ENCODE assay signal across 37 cellular contexts in genomic region chr2:24280645-24281044, GRCh38.
DNase-seq lines count a peak whose midpoint lies in the region; ATAC-seq, FAIRE-seq and TF ChIP-seq lines count a peak whose summit lies in the region.
"Had no signal": no experiment of that assay in that cellular context is flagged by ENCODE, and none has a peak within 500 bp of the region (broad histone marks: within the 10 kb centered on the region; RNA-seq: fewer than 3 reads in every experiment).

No MANE protein-coding gene starts in this region.

- CTCF ChIA-PET in HepG2 (lab: Yijun Ruan, JAX; ENCODE audit: low intra/inter-chr PET ratio, low total read pairs) (no interaction called here), IMR-90 (lab: Yijun Ruan, JAX) (interaction anchor here (0.6 to 0.7 kb wide), 2 partner anchors 9 to 14 kb away, joined by 3 to 4 read pairs; no protein-coding TSS in a partner anchor), K562 (lab: Yijun Ruan, JAX; ENCODE audit: low intra/inter-chr PET ratio) (no interaction called here)
- CTCF ChIA-PET in activated CD4-positive, alpha-beta memory T cell treated with anti-CD3 and anti-CD28 coated beads for 36 hours (lab: Charles Lee), result no interaction called here

- H3K4me1 Mint-ChIP-seq in activated CD4-positive, alpha-beta memory T cell treated with anti-CD3 and anti-CD28 coated beads for 36 hours (ENCODE audit: low read depth), result no peaks in the 10 kb centered on the region

- FAIRE-seq in HepG2 (lab: Jason Lieb, UNC), result no peak
- no peak for FAIRE-seq in K562 (lab: Jason Lieb, UNC)
- FAIRE-seq: A204.1, A549, D721Med had no signal

- no peak overlapping the region for H3K18ac ChIP-seq in IMR-90 (ENCODE audit: low read depth, low read length)
- no peak overlapping the region for H3K18ac ChIP-seq in mesendoderm (ENCODE audit: low read length)

- intact Hi-C loops in HepG2 (cut with micrococcal nuclease; ENCODE audit: unreplicated experiment), result no loop called here
- intact Hi-C loops in right lobe of liver (cut with DNase I), result no loop called here
- intact Hi-C loops in IMR-90 (cut with micrococcal nuclease), result no loop called here
- intact Hi-C loops in K562 (cut with micrococcal nuclease), result no loop called here
- intact Hi-C loops in activated CD4-positive, alpha-beta memory T cell treated with anti-CD3 and anti-CD28 coated beads for 36 hours (cut with micrococcal nuclease), result no loop called here

- H3K36me3 Mint-ChIP-seq in activated CD4-positive, alpha-beta memory T cell treated with anti-CD3 and anti-CD28 coated beads for 36 hours, result peaks cover 3% of the 10 kb centered on the region

- no peaks in the 10 kb centered on the region for H3K9me3 ChIP-seq in HepG2 (ENCODE audit: low read length)
- no peaks in the 10 kb centered on the region for H3K9me3 ChIP-seq in right lobe of liver
- no peaks in the 10 kb centered on the region for H3K9me3 ChIP-seq in IMR-90 (ENCODE audit: control insufficient read depth, insufficient read depth, low read length)
- no peaks in the 10 kb centered on the region for H3K9me3 ChIP-seq in K562 (replicated peaks; ENCODE audit: control insufficient read depth, insufficient read depth, low read depth, low read length)
- H3K9me3 ChIP-seq: A549; BE2C; BLaER1; BLaER1 treated with 17β-estradiol and CSF1 and Interleukin-3, amounts not matched to agents 10 nM and 100 nM; Caco-2 had no signal

- H3K9ac ChIP-seq in HepG2 (ENCODE audit: insufficient read depth, low read depth, low read length), result no peak overlapping the region
- no peak overlapping the region for H3K9ac ChIP-seq in IMR-90 (ENCODE audit: low read depth, low read length)
- H3K9ac ChIP-seq in K562 (ENCODE audit: insufficient read depth in 1 of 2, low read depth in 2 of 2, low read length in 2 of 2), result no peak overlapping the region
- no peak overlapping the region for H3K9ac ChIP-seq in mesendoderm (ENCODE audit: low read length)
- H3K9ac ChIP-seq: BLaER1; BLaER1 treated with 17β-estradiol and CSF1 and Interleukin-3, amounts not matched to agents 10 nM and 100 nM had no signal

- H3K4me3 ChIP-seq in HepG2 (replicated peaks in 1 of 3; ENCODE audit: insufficient read depth in 1 of 3, low read depth in 2 of 3, low read length in 3 of 3), result no peak overlapping the region
- H3K4me3 ChIP-seq in right lobe of liver, result no peak overlapping the region
- H3K4me3 ChIP-seq in IMR-90 (ENCODE audit: insufficient read depth, low read depth, low read length), result no peak overlapping the region
- H3K4me3 ChIP-seq in K562, result no peak overlapping the region
- H3K4me3 ChIP-seq in mesendoderm (ENCODE audit: low read length), result no peak overlapping the region
- H3K4me3 ChIP-seq: A549; BLaER1; BLaER1 treated with 17β-estradiol and CSF1 and Interleukin-3, amounts not matched to agents 10 nM and 100 nM had no signal

- in situ Hi-C loops in HepG2 (cut with HindIII; ENCODE audit: extremely low pct_ligation_motif_present, low pct_unique_long_range_greater_than_20kb) (no loop called here), IMR-90 (cut with MboI; ENCODE audit: low sequenced_read_pairs) (no loop called here), K562 (cut with MboI) (no loop called here)

- H4K91ac ChIP-seq in IMR-90 (ENCODE audit: insufficient read depth, low read depth, low read length), result no peak overlapping the region

- H2AK9ac ChIP-seq in IMR-90 (replicated peaks; ENCODE audit: low read depth, low read length, poor library complexity), result no peak overlapping the region

- H4K8ac ChIP-seq in IMR-90 (ENCODE audit: low read depth in 2 of 2, low read length in 2 of 2) (no peak overlapping the region), mesendoderm (ENCODE audit: low read depth, low read length) (no peak overlapping the region)

- H3K4me3 Mint-ChIP-seq in activated CD4-positive, alpha-beta memory T cell treated with anti-CD3 and anti-CD28 coated beads for 36 hours, result no peak overlapping the region
- H3K4me3 Mint-ChIP-seq: B cell; CD14-positive monocyte; CD4-positive, alpha-beta memory T cell; CD4-positive, alpha-beta T cell; CD4-positive, CD25-positive, alpha-beta regulatory T cell; CD8-positive, alpha-beta memory T cell; CD8-positive, alpha-beta T cell had no signal

- 98% methylated on average over 2 of the region's 2 CpGs for WGBS in HepG2 (ENCODE audit: low lambda C conversion rate)
- 97% methylated on average over 2 of the region's 2 CpGs for WGBS in right lobe of liver (ENCODE audit: insufficient coverage, low coverage, low lambda C conversion rate, missing lambda C conversion rate)
- no CpG with 5 or more reads among the region's 2 CpGs for WGBS in IMR-90 (ENCODE audit: extremely low coverage in 2 of 2, insufficient read length in 1 of 2), 2 experiments
- 97% methylated on average over 2 of the region's 2 CpGs for WGBS in K562 (ENCODE audit: insufficient coverage, low coverage, missing lambda C conversion rate)
- 100% methylated on average over 1 of the region's 2 CpGs for WGBS in mesendoderm (ENCODE audit: extremely low coverage, insufficient coverage, low lambda C conversion rate)

- H2AK5ac ChIP-seq in IMR-90 (ENCODE audit: low read depth, low read length), result no peak overlapping the region
- H2AK5ac ChIP-seq in mesendoderm (ENCODE audit: low read length), result no peak overlapping the region

- no peak overlapping the region for H2BK15ac ChIP-seq in IMR-90 (ENCODE audit: low read depth, low read length)
- H2BK15ac ChIP-seq in mesendoderm (replicated peaks; ENCODE audit: low read depth), result no peak overlapping the region

- no peak overlapping the region for H3K4me2 ChIP-seq in HepG2 (ENCODE audit: low read depth, low read length)
- no peak overlapping the region for H3K4me2 ChIP-seq in IMR-90 (ENCODE audit: low read depth, low read length)
- no peak overlapping the region for H3K4me2 ChIP-seq in K562 (ENCODE audit: insufficient read depth, low read length)
- H3K4me2 ChIP-seq in mesendoderm (ENCODE audit: low read length), result no peak overlapping the region
- H3K4me2 ChIP-seq: A549; BLaER1; BLaER1 treated with 17β-estradiol and CSF1 and Interleukin-3, amounts not matched to agents 10 nM and 100 nM had no signal

- H3K27me3 Mint-ChIP-seq in activated CD4-positive, alpha-beta memory T cell treated with anti-CD3 and anti-CD28 coated beads for 36 hours, result no peaks in the 10 kb centered on the region
- H3K27me3 Mint-ChIP-seq: B cell; CD4-positive, alpha-beta memory T cell; CD4-positive, alpha-beta T cell; CD4-positive, CD25-positive, alpha-beta regulatory T cell; CD8-positive, alpha-beta memory T cell had no signal

- H3K4ac ChIP-seq in IMR-90 (ENCODE audit: low read depth, low read length) (no peak overlapping the region), mesendoderm (ENCODE audit: low read depth, low read length) (no peak overlapping the region)

- no peaks in the 10 kb centered on the region for H3K4me1 ChIP-seq in HepG2 (ENCODE audit: insufficient read depth, low read length)
- H3K4me1 ChIP-seq in right lobe of liver, result peaks cover 0 to 7% (median 3%) of the 10 kb centered on the region in 4 donors
- H3K4me1 ChIP-seq in IMR-90 (ENCODE audit: control insufficient read depth, insufficient read depth, low read length), result no peaks in the 10 kb centered on the region; the same call in 1 of the 2 replicates
- H3K4me1 ChIP-seq in K562 (replicated peaks in 1 of 2; ENCODE audit: control insufficient read depth in 2 of 2, insufficient read depth in 2 of 2, low read length in 2 of 2), result no peaks in the 10 kb centered on the region
- peaks cover 5% of the 10 kb centered on the region for H3K4me1 ChIP-seq in mesendoderm (ENCODE audit: control insufficient read depth, low read depth, low read length)
- H3K4me1 ChIP-seq: A549, BE2C, BLaER1 had no signal

- H3K27me3 ChIP-seq in HepG2 (ENCODE audit: control insufficient read depth in 1 of 2, insufficient read depth in 2 of 2, low read length in 2 of 2) (no peaks in the 10 kb centered on the region), right lobe of liver (no peaks in the 10 kb centered on the region), IMR-90 (ENCODE audit: control insufficient read depth, insufficient read depth, low read length) (no peaks in the 10 kb centered on the region), K562 (ENCODE audit: control insufficient read depth in 2 of 2, insufficient read depth in 2 of 2, low read length in 2 of 2) (no peaks in the 10 kb centered on the region), mesendoderm (ENCODE audit: insufficient read depth, low read length, poor library complexity) (no peaks in the 10 kb centered on the region)
- H3K27me3 ChIP-seq: BE2C; BLaER1; BLaER1 treated with 17β-estradiol and CSF1 and Interleukin-3, amounts not matched to agents 10 nM and 100 nM had no signal

- DNase-seq in HepG2 (ENCODE audit: low spot score) (no peak), right lobe of liver (no peak), IMR-90 (no peak), K562 (ENCODE audit: extremely low read depth in 1 of 4, low spot score in 3 of 4) (no peak), mesendoderm (peak; percentile 3), KG1 (lab: John Stamatoyannopoulos, UW) (no peak)
- DNase-seq in activated CD4-positive, alpha-beta memory T cell treated with anti-CD3 and anti-CD28 coated beads for 36 hours, result no peak
- DNase-seq: 8988T; ACHN; AML-193; BE2C; C1 segment of cervical spinal cord; Calu3; CD4-positive, alpha-beta memory T cell; CD4-positive, alpha-beta T cell; CD4-positive, CD25-positive, alpha-beta regulatory T cell; CD8-positive, alpha-beta memory T cell; CD8-positive, alpha-beta T cell; COR-L47; DMS 273 treated with DMSO at 0.1 percent for 48 hours; DMS153; DMS53; DMS79; DMS79 treated with DMSO at 0.1 percent for 48 hours; DND-41; EL had no signal

- 0 out of 2 replicates have a peak, but pooled peaks cover 2% of the 10 kb centered on the region for H3K9me1 ChIP-seq in IMR-90 (ENCODE audit: insufficient read depth, low read length)
- no peaks in the 10 kb centered on the region for H3K9me1 ChIP-seq in K562 (ENCODE audit: control insufficient read depth, insufficient read depth, low read length)

- no peak overlapping the region for H2BK120ac ChIP-seq in IMR-90 (ENCODE audit: low read depth, low read length)
- H2BK120ac ChIP-seq in mesendoderm (ENCODE audit: low read depth, low read length), result no peak overlapping the region

- H3K79me2 ChIP-seq in HepG2 (ENCODE audit: insufficient read depth, low read length) (no peaks in the 10 kb centered on the region), K562 (ENCODE audit: control insufficient read depth, insufficient read depth, low read length) (no peaks in the 10 kb centered on the region), mesendoderm (ENCODE audit: control insufficient read depth, insufficient read depth, low read length) (no peaks in the 10 kb centered on the region)

- H3K56ac ChIP-seq in IMR-90 (ENCODE audit: extremely low read depth, insufficient read depth, low read length), result no peak overlapping the region
- no peak overlapping the region for H3K56ac ChIP-seq in mesendoderm (ENCODE audit: low read length)

- TF ChIP-seq POLR2A in HepG2 (IDR thresholded peaks at IDR 0.05; ENCODE audit: insufficient read depth in 1 of 2, low read depth in 2 of 2, low read length in 2 of 2) (no peak), right lobe of liver (IDR thresholded peaks at IDR 0.05) (no peak), IMR-90 (IDR thresholded peaks at IDR 0.05; ENCODE audit: low read depth, low read length) (no peak), K562 (conservative IDR thresholded peaks at IDR 0.05) (no peak)

- TF ChIP-seq CTCF in HepG2 (CRISPR knock-in tag; IDR thresholded peaks at IDR 0.05) (no peak), right lobe of liver (IDR thresholded peaks at IDR 0.05) (no peak), IMR-90 (conservative IDR thresholded peaks at IDR 0.05; ENCODE audit: low read depth, low read length) (no peak), K562 (IDR thresholded peaks at IDR 0.05 in 2 of 3, conservative IDR thresholded peaks at IDR 0.05 in 1 of 3; ENCODE audit: insufficient read depth in 2 of 3, low read depth in 1 of 3, low read length in 3 of 3) (no peak)

- no TSS peak for BruUV-seq in HepG2 (replicated peaks; lab: Mats Ljungman, UMichigan)
- BruUV-seq in IMR-90 (replicated peaks; lab: Mats Ljungman, UMichigan), result no TSS peak
- no TSS peak for BruUV-seq in K562 (replicated peaks; lab: Mats Ljungman, UMichigan)

- no peaks in the 10 kb centered on the region for H4K20me1 ChIP-seq in HepG2 (ENCODE audit: insufficient read depth, low read length)
- no peaks in the 10 kb centered on the region for H4K20me1 ChIP-seq in IMR-90 (ENCODE audit: insufficient read depth, low read length)
- no peaks in the 10 kb centered on the region for H4K20me1 ChIP-seq in K562 (replicated peaks; ENCODE audit: control insufficient read depth, insufficient read depth, low read length)
- H4K20me1 ChIP-seq: BLaER1 had no signal

- H3K9me3 Mint-ChIP-seq in activated CD4-positive, alpha-beta memory T cell treated with anti-CD3 and anti-CD28 coated beads for 36 hours, result no peaks in the 10 kb centered on the region
- H3K9me3 Mint-ChIP-seq: CD14-positive monocyte; CD4-positive, alpha-beta memory T cell; CD4-positive, alpha-beta T cell; CD4-positive, CD25-positive, alpha-beta regulatory T cell; CD8-positive, alpha-beta memory T cell; CD8-positive, alpha-beta T cell had no signal

- H2AFZ ChIP-seq in HepG2 (ENCODE audit: low read length) (no peak overlapping the region), IMR-90 (replicated peaks; ENCODE audit: low read length, poor library complexity) (no peak overlapping the region), K562 (ENCODE audit: low read depth, low read length) (no peak overlapping the region)

- no peak overlapping the region for H3K23ac ChIP-seq in IMR-90 (ENCODE audit: low read depth, low read length)
- H3K23ac ChIP-seq in mesendoderm (ENCODE audit: low read length), result no peak overlapping the region

- ATAC-seq in HepG2 (no peak), right lobe of liver (no peak), IMR-90 (ENCODE audit: low read depth) (no peak), K562 (no peak), GM19328 (IDR thresholded peaks at IDR 0.05; ENCODE audit: unreplicated experiment) (no peak)
- ATAC-seq: A549; CD8-positive, alpha-beta T cell had no signal

- no peak overlapping the region for H3K14ac ChIP-seq in IMR-90 (replicated peaks; ENCODE audit: low read depth, low read length)

- POLR2A ChIA-PET in HepG2 (lab: Yijun Ruan, JAX) (no interaction called here), IMR-90 (lab: Charles Lee; ENCODE audit: unreplicated experiment) (no interaction called here), K562 (lab: Yijun Ruan, JAX) (interaction anchor here (0.6 kb wide), 1 partner anchor 33 kb away, joined by 3 read pairs; no protein-coding TSS in a partner anchor)
- POLR2A ChIA-PET in activated CD4-positive, alpha-beta memory T cell treated with anti-CD3 and anti-CD28 coated beads for 36 hours (lab: Charles Lee), result no interaction called here

- no peak overlapping the region for H3K27ac Mint-ChIP-seq in activated CD4-positive, alpha-beta memory T cell treated with anti-CD3 and anti-CD28 coated beads for 36 hours
- H3K27ac Mint-ChIP-seq: B cell; CD14-positive monocyte; CD4-positive, alpha-beta memory T cell; CD4-positive, alpha-beta T cell; CD4-positive, CD25-positive, alpha-beta regulatory T cell; CD8-positive, alpha-beta memory T cell; CD8-positive, alpha-beta T cell had no signal

- no peaks in the 10 kb centered on the region; a peak in 1 of 5 replicates for H3K36me3 ChIP-seq in HepG2 (replicated peaks in 1 of 2; ENCODE audit: control insufficient read depth in 1 of 2, insufficient read depth in 2 of 2, low read length in 2 of 2)
- H3K36me3 ChIP-seq in right lobe of liver, result peaks cover 0 to 3% (median 0%) of the 10 kb centered on the region in 4 donors
- peaks cover 5% of the 10 kb centered on the region for H3K36me3 ChIP-seq in IMR-90 (ENCODE audit: control insufficient read depth, insufficient read depth, low read length)
- no peaks in the 10 kb centered on the region for H3K36me3 ChIP-seq in K562 (ENCODE audit: control insufficient read depth, insufficient read depth, low read length)
- H3K36me3 ChIP-seq in mesendoderm (ENCODE audit: control insufficient read depth, insufficient read depth, low read length), result no peaks in the 10 kb centered on the region
- H3K36me3 ChIP-seq: BE2C had no signal

- no peak overlapping the region for H4K5ac ChIP-seq in IMR-90 (ENCODE audit: low read depth, low read length)
- H4K5ac ChIP-seq in mesendoderm (ENCODE audit: low read length), result no peak overlapping the region

- TF ChIP-seq RAD21 in HepG2 (CRISPR knock-in tag; IDR thresholded peaks at IDR 0.05) (no peak), IMR-90 (IDR thresholded peaks at IDR 0.05; ENCODE audit: low read length) (no peak), K562 (CRISPR knock-in tag; conservative IDR thresholded peaks at IDR 0.05 in 1 of 2, IDR thresholded peaks at IDR 0.05 in 1 of 2) (no peak)

- H2BK5ac ChIP-seq in IMR-90 (ENCODE audit: low read depth, low read length, poor library complexity, severe bottlenecking) (no peak overlapping the region), mesendoderm (ENCODE audit: low read length) (no peak overlapping the region)

- dilution Hi-C loops in IMR-90 (cut with HindIII; ENCODE audit: low sequenced_read_pairs, unreplicated experiment), result no loop called here

- H2BK20ac ChIP-seq in IMR-90 (ENCODE audit: low read depth, low read length), result no peak overlapping the region

- peaks cover 0 to 3% of the 10 kb centered on the region in 2 experiments; a peak in 1 of 4 replicates for H3K79me1 ChIP-seq in IMR-90 (ENCODE audit: low read depth in 1 of 2, low read length in 2 of 2)
- H3K79me1 ChIP-seq in mesendoderm (ENCODE audit: low read length), result no peaks in the 10 kb centered on the region

- TF ChIP-seq EP300 in HepG2 (IDR thresholded peaks at IDR 0.05; ENCODE audit: low read depth in 2 of 2, low read length in 2 of 2) (no peak), HepG2 (CRISPR knock-in tag; IDR thresholded peaks at IDR 0.05; ENCODE audit: borderline replicate concordance) (no peak), K562 (IDR thresholded peaks at IDR 0.05; ENCODE audit: low read length) (no peak)

- H3K27ac ChIP-seq in HepG2 (ENCODE audit: extremely low read length, insufficient read depth, low read length) (no peak overlapping the region), right lobe of liver (no peak overlapping the region), IMR-90 (ENCODE audit: insufficient read depth, low read length) (no peak overlapping the region), K562 (ENCODE audit: extremely low read depth, low read depth, low read length) (no peak overlapping the region), mesendoderm (ENCODE audit: low read depth, low read length) (no peak overlapping the region)
- H3K27ac ChIP-seq: 22Rv1; A549; BLaER1; BLaER1 treated with 17β-estradiol and CSF1 and Interleukin-3, amounts not matched to agents 10 nM and 100 nM; C4-2B had no signal

Comparison
In these comparisons a context has a peak if more than half of its experiments do, and no peak if none do; other contexts are left out.
1. Of the 241 proteins assayed by ChIP-seq in both HepG2 and K562: peak only in HepG2: none; only in K562: none; in both: CEBPB; in neither: 237; mixed calls (peak in some experiments, not most) for 3.